19 cellular contexts compared by ENCODE assay signal in genomic region chr15:78237146-78237545, GRCh38. TPM values are rescaled to one million over a fixed set of nuclear protein-coding genes. Genes with fewer than 3 reads are reported as not detected.
DNase-seq lines count a peak whose midpoint lies in the region; ATAC-seq and TF ChIP-seq lines count a peak whose summit lies in the region.
"Had no signal": no experiment of that assay in that cellular context is flagged by ENCODE, and none has a peak within 500 bp of the region (broad histone marks: within the 10 kb centered on the region; RNA-seq: fewer than 3 reads in every experiment).

No MANE protein-coding gene starts in this region.

- no peak overlapping the region for H3K4me3 ChIP-seq in adrenal gland
- H3K4me3 ChIP-seq in spleen = no peak overlapping the region
- H3K4me3 ChIP-seq: BLaER1, GM23338 had no signal

- peak overlapping the region; percentile 20 for H3K27ac Mint-ChIP-seq in chondrocyte (ENCODE audit: unreplicated experiment)
- peak overlapping the region; percentile 16 for H3K27ac Mint-ChIP-seq in progenitor cell of endocrine pancreas
- H3K27ac Mint-ChIP-seq: CD4-positive, CD25-positive, alpha-beta regulatory T cell; CD8-positive, alpha-beta T cell; GM23338 had no signal

- H3K4me3 Mint-ChIP-seq in chondrocyte (ENCODE audit: unreplicated experiment) (no peak overlapping the region), progenitor cell of endocrine pancreas (ENCODE audit: low read depth) (no peak overlapping the region)
- H3K4me3 Mint-ChIP-seq: CD4-positive, CD25-positive, alpha-beta regulatory T cell; CD8-positive, alpha-beta T cell; GM23338; H9 had no signal

- H3K4me1 Mint-ChIP-seq in chondrocyte (ENCODE audit: low read depth) (peaks cover 7% of the 10 kb centered on the region), progenitor cell of endocrine pancreas (ENCODE audit: low read depth) (peaks cover 5% of the 10 kb centered on the region)

- H3K9me3 ChIP-seq in adrenal gland (replicated peaks in 1 of 3) (no peaks in the 10 kb centered on the region), spleen (no peaks in the 10 kb centered on the region)
- H3K9me3 ChIP-seq: BLaER1, Caco-2 had no signal

- no peak for ATAC-seq in GM18517 (IDR thresholded peaks at IDR 0.05; ENCODE audit: unreplicated experiment)
- ATAC-seq: CD8-positive, alpha-beta T cell; GM23338; HCT116 had no signal

- intact Hi-C loops in adrenal gland (cut with DNase I) = loop anchor here (10.0 kb wide), 2 partner anchors 62 to 272 kb away; no protein-coding TSS in a partner anchor
- intact Hi-C loops in spleen (cut with DNase I; ENCODE audit: low total_unique reads) = no loop called here

- DNase-seq in adrenal gland (peak in 6 of 7 donors; percentile 46 to 81 (median 70)), chondrocyte (ENCODE audit: low spot score) (no peak), progenitor cell of endocrine pancreas (ENCODE audit: low spot score, unreplicated experiment) (no peak), spleen (peak; percentile 42), NCI-H1105 (lab: John Stamatoyannopoulos, UW) (no peak), ureter (ENCODE audit: low spot score) (no peak)
- DNase-seq: Caco-2; CD4-positive, CD25-positive, alpha-beta regulatory T cell; CD8-positive, alpha-beta T cell; DMS153; DND-41 had no signal

- TF ChIP-seq POLR2A in adrenal gland (IDR thresholded peaks at IDR 0.05) (no peak), spleen (IDR thresholded peaks at IDR 0.05) (no peak)

- TF ChIP-seq CTCF in adrenal gland (IDR thresholded peaks at IDR 0.05) (no peak), chondrocyte (IDR thresholded peaks at IDR 0.05) (no peak), progenitor cell of endocrine pancreas (IDR thresholded peaks at IDR 0.05; ENCODE audit: unreplicated experiment) (no peak), spleen (IDR thresholded peaks at IDR 0.05 in 8 of 11, conservative IDR thresholded peaks at IDR 0.05 in 3 of 11) (no peak)

- H3K36me3 ChIP-seq in adrenal gland (replicated peaks in 1 of 2) (no peaks in the 10 kb centered on the region), spleen (no peaks in the 10 kb centered on the region)
- H3K36me3 ChIP-seq: BLaER1 had no signal

- no peaks in the 10 kb centered on the region for H3K9me3 Mint-ChIP-seq in chondrocyte (ENCODE audit: low read depth)
- no peaks in the 10 kb centered on the region for H3K9me3 Mint-ChIP-seq in progenitor cell of endocrine pancreas (ENCODE audit: low read depth)
- H3K9me3 Mint-ChIP-seq: CD8-positive, alpha-beta T cell; GM23338 had no signal

- H3K27me3 ChIP-seq in adrenal gland (no peaks in the 10 kb centered on the region), spleen (replicated peaks in 1 of 7) (peaks cover 0 to 32% (median 0%) of the 10 kb centered on the region in 7 donors)
- H3K27me3 ChIP-seq: BLaER1 had no signal

- H3K27me3 Mint-ChIP-seq in chondrocyte (ENCODE audit: low read depth) = peaks cover 10% of the 10 kb centered on the region
- H3K27me3 Mint-ChIP-seq in progenitor cell of endocrine pancreas = peaks cover 14% of the 10 kb centered on the region

- H3K36me3 Mint-ChIP-seq in chondrocyte (ENCODE audit: low read depth) = no peaks in the 10 kb centered on the region
- H3K36me3 Mint-ChIP-seq in progenitor cell of endocrine pancreas (ENCODE audit: insufficient read depth) = no peaks in the 10 kb centered on the region
- H3K36me3 Mint-ChIP-seq: CD4-positive, CD25-positive, alpha-beta regulatory T cell; CD8-positive, alpha-beta T cell had no signal

- H3K27ac ChIP-seq in adrenal gland (peak overlapping the region in 4 of 5 donors; percentile 62 to 70 (median 64)), spleen (no peak overlapping the region)
- H3K27ac ChIP-seq: BLaER1, C4-2B had no signal

- H3K4me1 ChIP-seq in adrenal gland (replicated peaks in 1 of 2) (peaks cover 5 to 7% of the 10 kb centered on the region in 2 donors), spleen (peaks cover 0 to 6% (median 2%) of the 10 kb centered on the region in 6 donors)
- H3K4me1 ChIP-seq: Caco-2 had no signal

- 43 to 66% (median 55%) methylated on average over 6 of the region's 6 CpGs for WGBS in adrenal gland, 4 donors
- 74 to 96% (median 80%) methylated on average over 6 of the region's 6 CpGs for WGBS in spleen, 5 donors

RNA-seq across cellular contexts. Expression of gene ACSBG1, which starts 2.8 kb away (rescaled TPM):
- total RNA-seq in adrenal gland = 10 to 100 TPM in 4 of 8 donors, 1 to 10 TPM in 4; 1.9 to 42.3 (median 9.8) TPM
- 1 to 10 TPM; 2.5 to 5.8 (median 4.3) TPM for polyA plus RNA-seq in adrenal gland
- total RNA-seq in chondrocyte = not detected in 3 replicates
- 0.18 TPM in 1 of 2 replicates, not detected in the other for total RNA-seq in progenitor cell of endocrine pancreas
- under 1 TPM in 3 of 7 donors, not detected in 4; 0.16 to 0.26 (median 0.23) TPM for total RNA-seq in spleen
- polyA plus RNA-seq in spleen = under 1 TPM; 0.19 to 0.33 (median 0.28) TPM
- total RNA-seq in ureter = 1.6 TPM
- total RNA-seq: A172, Caco-2 had no signal

RNA-seq across cellular contexts. Expression of gene DNAJA4, which starts 27.2 kb away (rescaled TPM):
- total RNA-seq in adrenal gland (10 to 100 TPM; 11.7 to 26.2 (median 21.8) TPM), chondrocyte (0.26 to 0.27 TPM in 2 of 3 replicates, not detected in the other), progenitor cell of endocrine pancreas (4.6 and 4.8 TPM in 2 replicates), spleen (10 to 100 TPM; 12.7 to 51.7 (median 18.1) TPM), ureter (78.0 TPM)
- polyA plus RNA-seq in adrenal gland (10 to 100 TPM; 18.8 to 43.5 (median 19.8) TPM), spleen (10 to 100 TPM in 1 of 3 donors, 1 to 10 TPM in 2; 6.0 to 10.5 (median 7.2) TPM)
- total RNA-seq: A172, H4 had no signal

Comparison
In these comparisons a context has a peak if more than half of its experiments do, and no peak if none do; other contexts are left out.
1. DNase-seq: peak in adrenal gland (6 of 7) and spleen (single experiment); none in chondrocyte (single experiment), progenitor cell of endocrine pancreas (single experiment), NCI-H1105 (single experiment) and ureter (single experiment).
2. H3K27ac ChIP-seq: peak in adrenal gland (4 of 5); none in spleen (0 of 8).